In the genomic region with DNA sequence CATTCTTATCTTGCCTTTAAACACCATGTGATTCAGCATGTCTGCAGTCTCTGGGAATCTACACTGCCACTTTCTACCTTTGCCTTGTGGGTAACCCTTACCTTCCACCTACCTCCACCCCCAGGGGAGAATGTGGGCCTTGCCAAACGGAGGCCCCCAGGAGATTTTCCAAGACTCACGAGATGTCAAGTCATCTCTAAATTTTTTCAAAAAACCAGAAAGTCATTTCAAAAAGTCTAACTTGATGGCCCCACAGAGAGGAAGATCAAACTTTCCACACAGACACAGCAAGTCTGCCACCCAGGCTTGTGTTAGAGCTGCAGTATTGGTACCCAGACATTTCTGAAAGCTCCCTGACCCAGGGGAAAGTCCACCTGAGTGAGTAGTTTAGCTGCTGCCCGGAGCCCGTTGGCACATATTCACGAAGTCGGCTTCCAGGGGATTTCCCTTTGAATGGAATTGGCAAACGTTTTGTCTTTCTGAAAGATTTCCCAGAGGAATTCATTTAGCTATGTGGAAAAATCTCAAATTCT, we compare ENCODE assay signal across 1 cellular context.
TF ChIP-seq lines count a peak whose summit lies in the region.

No MANE protein-coding gene starts in this region.

TF ChIP-seq in K562, 482 proteins besides CTCF, POLR2A, EP300 and RAD21:
- TF ChIP-seq NFE2 (IDR thresholded peaks at IDR 0.05; ENCODE audit: low read depth) (peak; percentile 31; the same call in 1 of the 2 replicates), ZNF316 (IDR thresholded peaks at IDR 0.05) (0 out of 2 replicates have a peak, but pooled peaks have one; percentile 16), NCOR1 (IDR thresholded peaks at IDR 0.05) (no peak), C11orf30 (IDR thresholded peaks at IDR 0.05; ENCODE audit: low read depth) (0 out of 2 replicates have a peak, but pooled peaks have one; percentile 25)
